In genomic region chr2:1571477-1572417, GRCh38 we compare ENCODE assay signal across 18 cellular contexts.
"Had no signal": no experiment of that assay in that cellular context is flagged by ENCODE, and none has a peak within 500 bp of the region (broad histone marks: within the 10 kb centered on the region; RNA-seq: fewer than 3 reads in every experiment).

No MANE protein-coding gene starts in this region.

- H3K9me3 Mint-ChIP-seq: activated naive CD4-positive, alpha-beta T cell treated with anti-CD3 and anti-CD28 coated beads, Interleukin-2, amount 50 U/mL, for 24 hours; immature natural killer cell; natural killer cell had no signal

- H3K4me1 ChIP-seq: adrenal gland, gastroesophageal sphincter, pancreas, suprapubic skin had no signal

- H3K27me3 Mint-ChIP-seq: activated naive CD4-positive, alpha-beta T cell treated with anti-CD3 and anti-CD28 coated beads, Interleukin-2, amount 50 U/mL, for 24 hours had no signal

- H3K27ac Mint-ChIP-seq: activated CD4-positive, alpha-beta T cell treated with anti-CD3 and anti-CD28 coated beads, Interleukin-2, amount 10 ng/mL, durations not matched to agents 7 days and 5 days; activated naive CD4-positive, alpha-beta T cell treated with anti-CD3 and anti-CD28 coated beads, Interleukin-2, amount 50 U/mL, for 24 hours; immature natural killer cell; natural killer cell; stimulated activated naive CD8-positive, alpha-beta T cell treated with anti-CD3 and anti-CD28 coated beads, Interleukin-15, Interleukin-2, amounts not matched to agents 100 ng/mL and 50 ng/mL, for 24 hours; type B pancreatic cell had no signal

- H3K9me3 ChIP-seq: adrenal gland, gastroesophageal sphincter, pancreas, suprapubic skin had no signal

- H3K4me3 ChIP-seq: adrenal gland, gastroesophageal sphincter, pancreas, suprapubic skin had no signal

- H3K4me1 Mint-ChIP-seq: activated CD4-positive, alpha-beta T cell treated with anti-CD3 and anti-CD28 coated beads, Interleukin-2, amount 10 ng/mL, durations not matched to agents 7 days and 5 days; activated naive CD4-positive, alpha-beta T cell treated with anti-CD3 and anti-CD28 coated beads, Interleukin-2, amount 50 U/mL, for 24 hours; immature natural killer cell; natural killer cell had no signal

- H3K36me3 Mint-ChIP-seq: activated naive CD4-positive, alpha-beta T cell treated with anti-CD3 and anti-CD28 coated beads, Interleukin-2, amount 50 U/mL, for 24 hours; immature natural killer cell; natural killer cell; type B pancreatic cell had no signal

- H3K27ac ChIP-seq: adrenal gland, gastroesophageal sphincter, pancreas, suprapubic skin had no signal

- H3K36me3 ChIP-seq: adrenal gland, gastroesophageal sphincter, pancreas, suprapubic skin had no signal

- ATAC-seq: esophagus mucosa, natural killer cell had no signal

- H3K27me3 ChIP-seq: adrenal gland, suprapubic skin had no signal

- DNase-seq: activated CD4-positive, alpha-beta T cell treated with anti-CD3 and anti-CD28 coated beads, Interleukin-2, amount 10 ng/mL, durations not matched to agents 7 days and 5 days; activated CD8-positive, alpha-beta memory T cell treated with anti-CD3 and anti-CD28 coated beads, Interleukin-2, amount 50 U/mL, for 48 hours; activated effector memory CD4-positive, alpha-beta T cell treated with Interleukin-2 at 50 U/mL for 16 hours; activated T-cell treated with anti-CD3 and anti-CD28 coated beads, Interleukin-2, amount 50 U/mL, for 48 hours; adrenal gland; effector CD4-positive, alpha-beta T cell; immature natural killer cell; mesendoderm; natural killer cell; T-helper 1 cell; T1000 had no signal

- H3K4me3 Mint-ChIP-seq: activated CD4-positive, alpha-beta T cell treated with anti-CD3 and anti-CD28 coated beads, Interleukin-2, amount 10 ng/mL, durations not matched to agents 7 days and 5 days; activated naive CD4-positive, alpha-beta T cell treated with anti-CD3 and anti-CD28 coated beads, Interleukin-2, amount 50 U/mL, for 24 hours; immature natural killer cell; natural killer cell; stimulated activated naive CD8-positive, alpha-beta T cell treated with anti-CD3 and anti-CD28 coated beads, Interleukin-15, Interleukin-2, amounts not matched to agents 100 ng/mL and 50 ng/mL, for 24 hours; type B pancreatic cell had no signal
